Comparison of ENCODE assay signal across 1 cellular context in the genomic region with DNA sequence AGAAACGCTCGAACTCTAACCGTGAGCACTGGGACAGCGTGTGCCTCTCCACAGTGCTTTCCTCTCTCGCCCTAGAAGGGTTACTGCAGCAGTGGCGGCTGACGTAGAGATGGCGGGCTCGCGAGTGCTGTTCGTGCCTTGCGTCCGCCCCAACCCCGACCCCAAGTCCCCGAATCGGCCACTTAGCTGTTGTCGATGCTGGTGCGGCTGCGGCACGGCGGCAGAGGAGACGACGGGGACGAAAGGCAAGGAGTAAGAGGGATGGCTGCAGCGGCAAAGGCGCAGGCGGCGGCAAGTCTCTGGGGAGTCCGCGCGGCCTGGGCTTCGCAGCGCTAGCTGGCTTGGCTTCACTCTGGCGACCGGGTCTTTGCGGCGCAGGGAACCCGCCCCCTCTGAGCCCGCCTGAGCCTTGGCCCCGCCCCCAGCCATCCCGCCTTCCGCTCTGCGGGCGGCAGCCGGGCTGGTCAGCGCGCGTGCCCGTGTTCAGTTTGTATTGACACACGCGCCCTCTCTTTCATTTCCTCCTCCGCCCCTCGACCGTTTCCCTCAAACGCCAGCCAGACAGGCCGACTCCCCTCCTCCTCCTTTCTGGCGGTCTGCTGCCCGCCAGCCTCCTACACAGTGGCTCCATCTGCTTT.
TF ChIP-seq lines count a peak whose summit lies in the region.

Gene SPIN4 (minus strand): TSS at position 354 of the 638 bp plus-strand sequence. CDS start 513 bp downstream, outside the sequence.

TF ChIP-seq in HepG2, 621 proteins besides CTCF, POLR2A, EP300 and RAD21 (continued from another document and continues in another):
- TF ChIP-seq ZNF660 (CRISPR knock-in tag; IDR thresholded peaks at IDR 0.05; ENCODE audit: borderline replicate concordance, low read depth) (no peak), CREM (IDR thresholded peaks at IDR 0.05) (no peak), CREM (CRISPR knock-in tag; IDR thresholded peaks at IDR 0.05) (no peak), RFX1 (IDR thresholded peaks at IDR 0.05) (no peak), THYN1 (CRISPR knock-in tag; IDR thresholded peaks at IDR 0.05; ENCODE audit: borderline replicate concordance, low read depth) (no peak), MYPOP (CRISPR knock-in tag; IDR thresholded peaks at IDR 0.05) (peak; percentile 62; the same call in 1 of the 2 replicates), ZMYM4 (CRISPR knock-in tag; IDR thresholded peaks at IDR 0.05) (peak; percentile 58; the same call in 1 of the 2 replicates), MYC (CRISPR knock-in tag; IDR thresholded peaks at IDR 0.05; ENCODE audit: borderline replicate concordance) (peak; percentile 27; the same call in 1 of the 2 replicates), ZNF292 (CRISPR knock-in tag; IDR thresholded peaks at IDR 0.05; ENCODE audit: borderline replicate concordance, low read depth) (no peak), HINFP (CRISPR knock-in tag; IDR thresholded peaks at IDR 0.05; ENCODE audit: low read depth) (no peak), DMTF1 (CRISPR knock-in tag; IDR thresholded peaks at IDR 0.05) (no peak), ZNF720 (CRISPR knock-in tag; IDR thresholded peaks at IDR 0.05) (no peak), XBP1 (CRISPR knock-in tag; IDR thresholded peaks at IDR 0.05) (no peak), GLI4 (CRISPR knock-in tag; IDR thresholded peaks at IDR 0.05; ENCODE audit: borderline replicate concordance) (no peak), ZMAT3 (CRISPR knock-in tag; conservative IDR thresholded peaks at IDR 0.05) (no peak), ZNF18 (CRISPR knock-in tag; IDR thresholded peaks at IDR 0.05; ENCODE audit: insufficient replicate concordance) (no peak), HBP1 (CRISPR knock-in tag; IDR thresholded peaks at IDR 0.05; ENCODE audit: low read depth) (no peak), DNMT1 (CRISPR knock-in tag; IDR thresholded peaks at IDR 0.05) (no peak), ZNF224 (CRISPR knock-in tag; IDR thresholded peaks at IDR 0.05) (no peak), ZNF784 (CRISPR knock-in tag; IDR thresholded peaks at IDR 0.05; ENCODE audit: borderline replicate concordance) (0 out of 2 replicates have a peak, but pooled peaks have one; percentile 21), NFIB (CRISPR knock-in tag; IDR thresholded peaks at IDR 0.05; ENCODE audit: borderline replicate concordance) (no peak), NKX3-1 (CRISPR knock-in tag; IDR thresholded peaks at IDR 0.05) (no peak), FOXM1 (CRISPR knock-in tag; IDR thresholded peaks at IDR 0.05) (no peak), ZNF326 (CRISPR knock-in tag; IDR thresholded peaks at IDR 0.05; ENCODE audit: borderline replicate concordance) (no peak), BRD4 (CRISPR knock-in tag; IDR thresholded peaks at IDR 0.05) (no peak), TAF1 (CRISPR knock-in tag; IDR thresholded peaks at IDR 0.05) (peak; percentile 59), SMYD3 (CRISPR knock-in tag; IDR thresholded peaks at IDR 0.05) (no peak), KLF6 (CRISPR knock-in tag; IDR thresholded peaks at IDR 0.05) (no peak), TEAD3 (CRISPR knock-in tag; optimal IDR thresholded peaks at IDR 0.05; ENCODE audit: borderline replicate concordance) (no peak), REPIN1 (CRISPR knock-in tag; IDR thresholded peaks at IDR 0.05; ENCODE audit: borderline replicate concordance, low read depth) (no peak), ZNF781 (CRISPR knock-in tag; IDR thresholded peaks at IDR 0.05; ENCODE audit: borderline replicate concordance, not compliant biosample characterization) (no peak), CBX5 (CRISPR knock-in tag; IDR thresholded peaks at IDR 0.05; ENCODE audit: borderline replicate concordance) (no peak), ZNF747 (CRISPR knock-in tag; IDR thresholded peaks at IDR 0.05; ENCODE audit: borderline replicate concordance) (no peak), HMGXB3 (CRISPR knock-in tag; IDR thresholded peaks at IDR 0.05; ENCODE audit: borderline replicate concordance) (no peak)
- TF ChIP-seq, protein P1, sequence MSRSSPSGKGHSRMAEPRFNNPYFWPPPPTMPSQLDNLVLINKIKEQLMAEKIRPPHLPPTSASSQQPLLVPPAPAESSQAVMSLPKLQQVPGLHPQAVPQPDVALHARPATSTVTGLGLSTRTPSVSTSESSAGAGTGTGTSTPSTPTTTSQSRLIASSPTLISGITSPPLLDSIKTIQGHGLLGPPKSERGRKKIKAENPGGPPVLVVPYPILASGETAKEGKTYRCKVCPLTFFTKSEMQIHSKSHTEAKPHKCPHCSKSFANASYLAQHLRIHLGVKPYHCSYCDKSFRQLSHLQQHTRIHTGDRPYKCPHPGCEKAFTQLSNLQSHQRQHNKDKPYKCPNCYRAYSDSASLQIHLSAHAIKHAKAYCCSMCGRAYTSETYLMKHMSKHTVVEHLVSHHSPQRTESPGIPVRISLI (CRISPR knock-in tag; IDR thresholded peaks at IDR 0.05; ENCODE audit: borderline replicate concordance), result no peak
- TF ChIP-seq, protein P2, sequence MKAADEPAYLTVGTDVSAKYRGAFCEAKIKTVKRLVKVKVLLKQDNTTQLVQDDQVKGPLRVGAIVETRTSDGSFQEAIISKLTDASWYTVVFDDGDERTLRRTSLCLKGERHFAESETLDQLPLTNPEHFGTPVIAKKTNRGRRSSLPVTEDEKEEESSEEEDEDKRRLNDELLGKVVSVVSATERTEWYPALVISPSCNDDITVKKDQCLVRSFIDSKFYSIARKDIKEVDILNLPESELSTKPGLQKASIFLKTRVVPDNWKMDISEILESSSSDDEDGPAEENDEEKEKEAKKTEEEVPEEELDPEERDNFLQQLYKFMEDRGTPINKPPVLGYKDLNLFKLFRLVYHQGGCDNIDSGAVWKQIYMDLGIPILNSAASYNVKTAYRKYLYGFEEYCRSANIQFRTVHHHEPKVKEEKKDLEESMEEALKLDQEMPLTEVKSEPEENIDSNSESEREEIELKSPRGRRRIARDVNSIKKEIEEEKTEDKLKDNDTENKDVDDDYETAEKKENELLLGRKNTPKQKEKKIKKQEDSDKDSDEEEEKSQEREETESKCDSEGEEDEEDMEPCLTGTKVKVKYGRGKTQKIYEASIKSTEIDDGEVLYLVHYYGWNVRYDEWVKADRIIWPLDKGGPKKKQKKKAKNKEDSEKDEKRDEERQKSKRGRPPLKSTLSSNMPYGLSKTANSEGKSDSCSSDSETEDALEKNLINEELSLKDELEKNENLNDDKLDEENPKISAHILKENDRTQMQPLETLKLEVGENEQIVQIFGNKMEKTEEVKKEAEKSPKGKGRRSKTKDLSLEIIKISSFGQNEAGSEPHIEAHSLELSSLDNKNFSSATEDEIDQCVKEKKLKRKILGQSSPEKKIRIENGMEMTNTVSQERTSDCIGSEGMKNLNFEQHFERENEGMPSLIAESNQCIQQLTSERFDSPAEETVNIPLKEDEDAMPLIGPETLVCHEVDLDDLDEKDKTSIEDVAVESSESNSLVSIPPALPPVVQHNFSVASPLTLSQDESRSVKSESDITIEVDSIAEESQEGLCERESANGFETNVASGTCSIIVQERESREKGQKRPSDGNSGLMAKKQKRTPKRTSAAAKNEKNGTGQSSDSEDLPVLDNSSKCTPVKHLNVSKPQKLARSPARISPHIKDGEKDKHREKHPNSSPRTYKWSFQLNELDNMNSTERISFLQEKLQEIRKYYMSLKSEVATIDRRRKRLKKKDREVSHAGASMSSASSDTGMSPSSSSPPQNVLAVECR (CRISPR knock-in tag; IDR thresholded peaks at IDR 0.05; ENCODE audit: borderline replicate concordance), result peak; percentile 56; the same call in 1 of the 2 replicates
- TF ChIP-seq, protein P3, sequence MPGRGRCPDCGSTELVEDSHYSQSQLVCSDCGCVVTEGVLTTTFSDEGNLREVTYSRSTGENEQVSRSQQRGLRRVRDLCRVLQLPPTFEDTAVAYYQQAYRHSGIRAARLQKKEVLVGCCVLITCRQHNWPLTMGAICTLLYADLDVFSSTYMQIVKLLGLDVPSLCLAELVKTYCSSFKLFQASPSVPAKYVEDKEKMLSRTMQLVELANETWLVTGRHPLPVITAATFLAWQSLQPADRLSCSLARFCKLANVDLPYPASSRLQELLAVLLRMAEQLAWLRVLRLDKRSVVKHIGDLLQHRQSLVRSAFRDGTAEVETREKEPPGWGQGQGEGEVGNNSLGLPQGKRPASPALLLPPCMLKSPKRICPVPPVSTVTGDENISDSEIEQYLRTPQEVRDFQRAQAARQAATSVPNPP (CRISPR knock-in tag; IDR thresholded peaks at IDR 0.05), result no peak
